Comparison of ENCODE assay signal across 10 cellular contexts in genomic region chr5:139651502-139651862, GRCh38. TPM values are rescaled to one million over a fixed set of nuclear protein-coding genes. Genes with fewer than 3 reads are reported as not detected.
DNase-seq lines count a peak whose midpoint lies in the region; ATAC-seq and TF ChIP-seq lines count a peak whose summit lies in the region.
"Had no signal": no experiment of that assay in that cellular context is flagged by ENCODE, and none has a peak within 500 bp of the region (broad histone marks: within the 10 kb centered on the region; RNA-seq: fewer than 3 reads in every experiment).

No MANE protein-coding gene starts in this region.

- H3K4me1 ChIP-seq in liver (ENCODE audit: control insufficient read depth in 4 of 4, insufficient read depth in 4 of 4, low read length in 3 of 4) (peaks cover 33 to 78% (median 62%) of the 10 kb centered on the region in 4 donors), thymus (ENCODE audit: control insufficient read depth, insufficient read depth, low read length) (peaks cover 48% of the 10 kb centered on the region)

- TF ChIP-seq CTCF in liver (IDR thresholded peaks at IDR 0.05; ENCODE audit: low read depth, low read length, missing input control), result no peak

- H3K27ac ChIP-seq in liver (ENCODE audit: low read depth in 1 of 2, low read length in 2 of 2), result peak overlapping the region; percentile 93 to 96
- H3K27ac ChIP-seq in thymus (ENCODE audit: low read depth), result peak overlapping the region; percentile 66
- H3K27ac ChIP-seq: 22Rv1, ovary had no signal

- no peaks in the 10 kb centered on the region for H3K36me3 ChIP-seq in liver (ENCODE audit: control insufficient read depth in 4 of 4, insufficient read depth in 3 of 4, low read depth in 1 of 4, low read length in 3 of 4)
- no peaks in the 10 kb centered on the region for H3K36me3 ChIP-seq in thymus (ENCODE audit: control insufficient read depth, insufficient read depth)
- H3K36me3 ChIP-seq: ovary had no signal

- H3K9me3 ChIP-seq in liver (ENCODE audit: control insufficient read depth in 4 of 4, low read length in 3 of 4) (no peaks in the 10 kb centered on the region), thymus (ENCODE audit: control insufficient read depth) (no peaks in the 10 kb centered on the region)
- H3K9me3 ChIP-seq: ovary had no signal

- ATAC-seq in HG02763 (IDR thresholded peaks at IDR 0.05; ENCODE audit: unreplicated experiment), result no peak

- DNase-seq in DMS53 (lab: John Stamatoyannopoulos, UW) (peak; percentile 71), DMS53 treated with DMSO at 0.1 percent for 48 hours (lab: John Stamatoyannopoulos, UW; ENCODE audit: unreplicated experiment) (no peak), amniotic epithelial cell (ENCODE audit: low read depth) (peak; percentile 59), COLO668 (lab: John Stamatoyannopoulos, UW; ENCODE audit: unreplicated experiment) (no peak)
- no peak for DNase-seq in activated CD4-positive, alpha-beta T cell treated with anti-CD3 and anti-CD28 coated beads for 48 hours

- H3K4me3 ChIP-seq in liver (ENCODE audit: low read depth in 1 of 3, low read length in 3 of 3) (peak overlapping the region; percentile 15 to 64 (median 16)), thymus (ENCODE audit: low read length) (peak overlapping the region; percentile 87)

- no peak for TF ChIP-seq RAD21 in liver (IDR thresholded peaks at IDR 0.05)

- H3K27me3 ChIP-seq in liver (ENCODE audit: control insufficient read depth in 4 of 4, insufficient read depth in 4 of 4, low read length in 3 of 4), result no peaks in the 10 kb centered on the region
- H3K27me3 ChIP-seq in thymus (ENCODE audit: control insufficient read depth, insufficient read depth), result peaks cover 3% of the 10 kb centered on the region

- peak overlapping the region in 1 of 2 donors; percentile 16 for H3K9ac ChIP-seq in liver (ENCODE audit: low read depth in 1 of 2, low read length in 2 of 2)

- WGBS in liver, result 36% methylated on average over 2 of the region's 2 CpGs
- WGBS in thymus, result 40% methylated on average over 2 of the region's 2 CpGs

TF ChIP-seq in liver, 16 proteins besides CTCF, POLR2A, EP300 and RAD21:
- TF ChIP-seq MAX (IDR thresholded peaks at IDR 0.05), result no peak
- TF ChIP-seq HNF4G (IDR thresholded peaks at IDR 0.05), result no peak
- no peak for TF ChIP-seq REST (IDR thresholded peaks at IDR 0.05)
- no peak for TF ChIP-seq JUND (IDR thresholded peaks at IDR 0.05)
- TF ChIP-seq NR2F2 (IDR thresholded peaks at IDR 0.05), result no peak
- TF ChIP-seq TAF1 (conservative IDR thresholded peaks at IDR 0.05), result no peak
- no peak for TF ChIP-seq SP1 (IDR thresholded peaks at IDR 0.05)
- TF ChIP-seq ZBTB33 (IDR thresholded peaks at IDR 0.05), result no peak
- no peak for TF ChIP-seq EGR1 (IDR thresholded peaks at IDR 0.05; ENCODE audit: low read depth in 2 of 2)
- no peak for TF ChIP-seq RXRA (IDR thresholded peaks at IDR 0.05)
- no peak for TF ChIP-seq FOXA2 (IDR thresholded peaks at IDR 0.05)
- no peak for TF ChIP-seq FOXA1 (IDR thresholded peaks at IDR 0.05)
- no peak for TF ChIP-seq YY1 (IDR thresholded peaks at IDR 0.05)
- no peak for TF ChIP-seq GABPA (IDR thresholded peaks at IDR 0.05 in 1 of 2, conservative IDR thresholded peaks at IDR 0.05 in 1 of 2)
- no peak for TF ChIP-seq ATF3 (IDR thresholded peaks at IDR 0.05)
- TF ChIP-seq HNF4A (conservative IDR thresholded peaks at IDR 0.05), result no peak

RNA-seq across cellular contexts. Expression of gene CXXC5, which starts 3.3 kb away (rescaled TPM):
- total RNA-seq in liver, result 10 to 100 TPM; 59.1 to 78.6 TPM
- polyA plus RNA-seq in liver (10 to 100 TPM; 40.6 to 70.0 TPM), thymus (47.9 TPM)

Comparison
In these comparisons a context has a peak if more than half of its experiments do, and no peak if none do; other contexts are left out.
1. DNase-seq: peak in DMS53 (single experiment) and amniotic epithelial cell (single experiment); none in DMS53 treated with DMSO at 0.1 percent for 48 hours (single experiment), COLO668 (single experiment) and activated CD4-positive, alpha-beta T cell treated with anti-CD3 and anti-CD28 coated beads for 48 hours (single experiment).